8 cellular contexts compared by ENCODE assay signal in genomic region chr10:89861584-89862287, GRCh38.
DNase-seq lines count a peak whose midpoint lies in the region; ATAC-seq, FAIRE-seq and TF ChIP-seq lines count a peak whose summit lies in the region.

No MANE protein-coding gene starts in this region.

- TF ChIP-seq CTCF in SK-N-SH (IDR thresholded peaks at IDR 0.05) = no peak
- TF ChIP-seq CTCF in hepatocyte (IDR thresholded peaks at IDR 0.05; ENCODE audit: poor library complexity) = no peak
- TF ChIP-seq CTCF in GM13976 (IDR thresholded peaks at IDR 0.05; ENCODE audit: borderline replicate concordance, control extremely low read depth, extremely low read depth, insufficient read depth, missing control alignments) = no peak
- TF ChIP-seq CTCF in kidney (IDR thresholded peaks at IDR 0.05; ENCODE audit: borderline replicate concordance, extremely low read depth, insufficient read depth) = no peak

- no peaks in the 10 kb centered on the region for H3K9me3 ChIP-seq in SK-N-SH
- H3K9me3 ChIP-seq in hepatocyte (ENCODE audit: low read depth) = no peaks in the 10 kb centered on the region
- H3K9me3 ChIP-seq in kidney (ENCODE audit: control insufficient read depth in 1 of 2, low read length in 2 of 2) = no peaks in the 10 kb centered on the region

- DNase-seq in AG20443 (ENCODE audit: low spot score) (peak; percentile 41), SK-N-SH (no peak), hepatocyte (ENCODE audit: low spot score) (peak; percentile 49), GM13976 (ENCODE audit: low spot score) (no peak), kidney (no peak)

- FAIRE-seq in kidney (lab: Jason Lieb, UNC) = no peak

- peaks cover 0 to 4% of the 10 kb centered on the region in 2 experiments; a peak in 1 of 4 replicates for H3K4me1 ChIP-seq in SK-N-SH (ENCODE audit: control insufficient read depth in 1 of 2, insufficient read depth in 2 of 2, low read depth in 1 of 2, low read length in 1 of 2)
- H3K4me1 ChIP-seq in hepatocyte (ENCODE audit: insufficient read depth) = no peaks in the 10 kb centered on the region
- H3K4me1 ChIP-seq in kidney (ENCODE audit: control insufficient read depth in 1 of 2, insufficient read depth in 1 of 2, low read depth in 1 of 2, low read length in 2 of 2) = no peaks in the 10 kb centered on the region

- WGBS in SK-N-SH (ENCODE audit: low lambda C conversion rate) = 12% methylated on average over 3 of the region's 3 CpGs
- 60% methylated on average over 3 of the region's 3 CpGs for WGBS in hepatocyte (ENCODE audit: low lambda C conversion rate, missing lambda C conversion rate)

- CTCF ChIA-PET in SK-N-SH (lab: Yijun Ruan, JAX) = interaction anchor here (1.2 kb wide), 1 partner anchor 8 kb away, joined by 6 read pairs; no protein-coding TSS in a partner anchor

- ATAC-seq in GM21723 (IDR thresholded peaks at IDR 0.05; ENCODE audit: unreplicated experiment) (peak; percentile 63), GM21576 (IDR thresholded peaks at IDR 0.05; ENCODE audit: unreplicated experiment) (no peak), GM19324 (IDR thresholded peaks at IDR 0.05; ENCODE audit: low FRiP score, unreplicated experiment) (no peak)

- no peaks in the 10 kb centered on the region; the same call in 1 of the 2 replicates for H3K27me3 ChIP-seq in SK-N-SH (ENCODE audit: insufficient read depth)
- H3K27me3 ChIP-seq in hepatocyte = no peaks in the 10 kb centered on the region

- peak overlapping the region; percentile 73; the same call in 1 of the 2 replicates for H3K4me2 ChIP-seq in SK-N-SH
- peak overlapping the region; percentile 2 for H3K4me2 ChIP-seq in hepatocyte

- H4K20me1 ChIP-seq in SK-N-SH (ENCODE audit: insufficient read depth) (no peaks in the 10 kb centered on the region), hepatocyte (ENCODE audit: insufficient read depth, poor library complexity, severe bottlenecking) (no peaks in the 10 kb centered on the region)

- no peaks in the 10 kb centered on the region for H3F3A ChIP-seq in SK-N-SH (replicated peaks; ENCODE audit: insufficient read depth)

- H3K9me2 ChIP-seq in SK-N-SH = no peaks in the 10 kb centered on the region
- no peaks in the 10 kb centered on the region for H3K9me2 ChIP-seq in hepatocyte (replicated peaks; ENCODE audit: insufficient read depth)

- H3K36me3 ChIP-seq in SK-N-SH (replicated peaks in 1 of 2; ENCODE audit: control insufficient read depth in 1 of 2, insufficient read depth in 2 of 2, low read length in 1 of 2) = no peaks in the 10 kb centered on the region
- H3K36me3 ChIP-seq in hepatocyte (replicated peaks; ENCODE audit: insufficient read depth, low read depth) = no peaks in the 10 kb centered on the region
- H3K36me3 ChIP-seq in kidney (ENCODE audit: control insufficient read depth in 1 of 2, insufficient read depth in 2 of 2, low read length in 2 of 2) = no peaks in the 10 kb centered on the region

- intact Hi-C loops in kidney (cut with DNase I) = no loop called here

- H3K27ac ChIP-seq in SK-N-SH (ENCODE audit: low read depth in 2 of 2, low read length in 1 of 2) (no peak overlapping the region), hepatocyte (peak overlapping the region; percentile 51), kidney (ENCODE audit: low read depth in 2 of 2, low read length in 2 of 2) (no peak overlapping the region)

- H2AFZ ChIP-seq in SK-N-SH (ENCODE audit: low read depth) (no peak overlapping the region), hepatocyte (no peak overlapping the region)

- TF ChIP-seq RAD21 in SK-N-SH (IDR thresholded peaks at IDR 0.05; ENCODE audit: low read length) = no peak

- POLR2A ChIA-PET in SK-N-SH (lab: Yijun Ruan, JAX) = no interaction called here

- in situ Hi-C loops in GM13976 (cut with MboI; ENCODE audit: low sequenced_read_pairs, unreplicated experiment) = no loop called here

- TF ChIP-seq EP300 in SK-N-SH (IDR thresholded peaks at IDR 0.05; ENCODE audit: borderline replicate concordance in 1 of 2, low read depth in 1 of 2, low read length in 1 of 2) = no peak

- H3K4me3 ChIP-seq in SK-N-SH (ENCODE audit: low read depth in 2 of 2, low read length in 1 of 2) = no peak overlapping the region
- H3K4me3 ChIP-seq in hepatocyte = no peak overlapping the region
- H3K4me3 ChIP-seq in kidney (ENCODE audit: low read length in 2 of 2) = no peak overlapping the region

- H3K79me2 ChIP-seq in SK-N-SH (ENCODE audit: insufficient read depth) = no peaks in the 10 kb centered on the region
- H3K79me2 ChIP-seq in hepatocyte = no peaks in the 10 kb centered on the region

- H3K9ac ChIP-seq in SK-N-SH (no peak overlapping the region), kidney (ENCODE audit: low read length in 2 of 2) (no peak overlapping the region)

TF ChIP-seq in SK-N-SH, 30 proteins besides CTCF, POLR2A, EP300 and RAD21:
- TF ChIP-seq MXI1 (IDR thresholded peaks at IDR 0.05; ENCODE audit: low read depth, low read length) = no peak
- no peak for TF ChIP-seq RFX5 (IDR thresholded peaks at IDR 0.05; ENCODE audit: low read length)
- no peak for TF ChIP-seq POLR2AphosphoS5 (IDR thresholded peaks at IDR 0.05; ENCODE audit: low read depth, low read length)
- peak; percentile 40; the same call in 1 of the 2 replicates for TF ChIP-seq FOSL2 (IDR thresholded peaks at IDR 0.05; ENCODE audit: borderline replicate concordance, low read depth)
- TF ChIP-seq SIN3A (IDR thresholded peaks at IDR 0.05; ENCODE audit: borderline replicate concordance, low read depth, low read length) = no peak
- no peak for TF ChIP-seq JUND (IDR thresholded peaks at IDR 0.05)
- no peak for TF ChIP-seq REST (IDR thresholded peaks at IDR 0.05; ENCODE audit: low read depth, low read length)
- TF ChIP-seq GATA2 (CRISPR knock-in tag; IDR thresholded peaks at IDR 0.05) = no peak

Comparison
In these comparisons a context has a peak if more than half of its experiments do, and no peak if none do; other contexts are left out.
1. DNase-seq: peak in AG20443 (single experiment) and hepatocyte (single experiment); none in SK-N-SH (single experiment), GM13976 (single experiment) and kidney (single experiment).